ENCODE assay signal across 1 cellular context in genomic region chr1:55337801-55338447, GRCh38.
TF ChIP-seq lines count a peak whose summit lies in the region.

No MANE protein-coding gene starts in this region.

TF ChIP-seq in HCT116, 20 proteins besides CTCF, POLR2A, EP300 and RAD21 (continued from another document):
- no peak for TF ChIP-seq MAX (IDR thresholded peaks at IDR 0.05)
- TF ChIP-seq EZH2phosphoT487 (IDR thresholded peaks at IDR 0.05; ENCODE audit: borderline replicate concordance): no peak
- TF ChIP-seq TCF7L2 (IDR thresholded peaks at IDR 0.05; ENCODE audit: borderline replicate concordance, extremely low read depth, insufficient read depth, insufficient read length): no peak
- no peak for TF ChIP-seq ZNF274 (IDR thresholded peaks at IDR 0.05; ENCODE audit: low read depth, low read length)
- no peak for TF ChIP-seq POLR2AphosphoS5 (IDR thresholded peaks at IDR 0.05; ENCODE audit: low read depth, low read length)
- no peak for TF ChIP-seq EZH2 (IDR thresholded peaks at IDR 0.05)
